In genomic region chr11:120304526-120304925, GRCh38 we compare ENCODE assay signal across 1 cellular context.
TF ChIP-seq lines count a peak whose summit lies in the region.

No MANE protein-coding gene starts in this region.

TF ChIP-seq in K562, 482 proteins besides CTCF, POLR2A, EP300 and RAD21:
- TF ChIP-seq HNRNPUL1 (IDR thresholded peaks at IDR 0.05; ENCODE audit: low read length): no peak
- no peak for TF ChIP-seq ZNF311 (CRISPR knock-in tag; IDR thresholded peaks at IDR 0.05)
- TF ChIP-seq SRF (CRISPR knock-in tag; IDR thresholded peaks at IDR 0.05): peak in 1 of 2 experiments; percentile 91; a peak in 3 of 4 replicates
- TF ChIP-seq ZNF77 (CRISPR knock-in tag; IDR thresholded peaks at IDR 0.05): no peak
- no peak for TF ChIP-seq CLOCK (CRISPR knock-in tag; IDR thresholded peaks at IDR 0.05; ENCODE audit: borderline replicate concordance)
- no peak for TF ChIP-seq GABPB2 (CRISPR knock-in tag; conservative IDR thresholded peaks at IDR 0.05)
- TF ChIP-seq FOSL1 (tag; conservative IDR thresholded peaks at IDR 0.05): peak; percentile 84
- no peak for TF ChIP-seq KDM4B (IDR thresholded peaks at IDR 0.05; ENCODE audit: borderline replicate concordance in 2 of 2, low read depth in 1 of 2)
- TF ChIP-seq EGR1 (conservative IDR thresholded peaks at IDR 0.05): no peak
- TF ChIP-seq FOXK2 (conservative IDR thresholded peaks at IDR 0.05 in 1 of 2, IDR thresholded peaks at IDR 0.05 in 1 of 2; ENCODE audit: low read depth in 2 of 2): peak in 1 of 2 experiments; percentile 43; a peak in 2 of 4 replicates
